26 cellular contexts compared by ENCODE assay signal in the genomic region with DNA sequence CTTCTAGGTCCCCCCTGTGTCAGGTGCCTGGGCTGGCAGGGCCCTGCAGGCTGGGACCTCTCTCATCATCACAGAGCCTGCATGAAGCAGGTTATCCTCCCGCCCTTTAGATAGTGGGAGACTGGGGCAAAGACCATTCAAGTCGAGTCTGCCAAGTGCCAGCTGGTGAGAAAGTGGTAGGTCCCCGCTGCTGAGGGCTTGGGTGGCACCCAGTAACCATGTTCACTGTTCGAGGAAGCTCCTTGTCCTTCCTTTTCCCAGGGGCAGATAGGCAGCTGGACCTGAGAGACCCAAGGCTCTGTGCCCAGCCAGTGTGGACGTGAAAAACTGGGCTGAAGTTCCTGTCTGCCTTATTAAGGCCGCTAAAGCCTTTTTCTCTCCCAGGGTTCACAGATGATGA.
A peak's percentile ranks its signal among the peaks of the same experiment; 100 is the strongest.
DNase-seq lines count a peak whose midpoint lies in the region; ATAC-seq, FAIRE-seq and TF ChIP-seq lines count a peak whose summit lies in the region.
"Had no signal": no experiment of that assay in that cellular context is flagged by ENCODE, and none has a peak within 500 bp of the region (broad histone marks: within the 10 kb centered on the region; RNA-seq: fewer than 3 reads in every experiment).

No MANE protein-coding gene starts in this region.

- POLR2A ChIA-PET in H1 (lab: Charles Lee; ENCODE audit: partially characterized antibody): no interaction called here

- no peak overlapping the region for H3K23ac ChIP-seq in H1 (ENCODE audit: insufficient read length)

- no peak for TF ChIP-seq RAD21 in H1 (IDR thresholded peaks at IDR 0.05 in 1 of 2, conservative IDR thresholded peaks at IDR 0.05 in 1 of 2; ENCODE audit: low read depth in 2 of 2, low read length in 2 of 2)

- WGBS in H1 (ENCODE audit: extremely low coverage in 1 of 2, insufficient coverage in 1 of 2, insufficient read length in 1 of 2, insufficient replicate concordance in 2 of 2, low coverage in 1 of 2, low lambda C conversion rate in 2 of 2, missing lambda C conversion rate in 1 of 2), 2 experiments: 99% methylated on average over 6 of the region's 6 CpGs; no CpG with 5 or more reads in 1 of the 2 experiments
- 81 to 94% (median 85%) methylated on average over 5 to 6 of the region's 6 CpGs for WGBS in spleen, 5 donors

- H4K20me1 ChIP-seq in Karpas-422 (ENCODE audit: insufficient read depth, low read depth, low read length): no peaks in the 10 kb centered on the region
- H4K20me1 ChIP-seq in H1 (replicated peaks in 1 of 2; ENCODE audit: control insufficient read depth in 1 of 2, insufficient read depth in 2 of 2, low read length in 2 of 2): no peaks in the 10 kb centered on the region

- H2AFZ ChIP-seq in Karpas-422 (ENCODE audit: low read length) (no peak overlapping the region), H1 (ENCODE audit: low read length) (no peak overlapping the region)

- no peak overlapping the region for H3K14ac ChIP-seq in H1 (ENCODE audit: insufficient read length)

- H3K27me3 ChIP-seq in Karpas-422 (ENCODE audit: low read length) (no peaks in the 10 kb centered on the region), H1 (replicated peaks in 1 of 4; ENCODE audit: control insufficient read depth in 3 of 4, extremely low read depth in 1 of 4, insufficient read depth in 3 of 4, low read length in 3 of 4) (0 out of 7 replicates have a peak, but pooled peaks cover 0 to 3% (median 1%) of the 10 kb centered on the region in 4 experiments), spleen (replicated peaks in 1 of 7) (peaks cover 0 to 21% (median 0%) of the 10 kb centered on the region in 7 donors)
- H3K27me3 ChIP-seq: BE2C had no signal

- no peak overlapping the region for H2BK20ac ChIP-seq in H1 (ENCODE audit: low read length)

- H3K36me3 ChIP-seq in Karpas-422 (ENCODE audit: insufficient read depth, low read length): no peaks in the 10 kb centered on the region
- no peaks in the 10 kb centered on the region for H3K36me3 ChIP-seq in H1 (ENCODE audit: control insufficient read depth in 2 of 4, insufficient read depth in 4 of 4, low read length in 3 of 4)
- H3K36me3 ChIP-seq in spleen: no peaks in the 10 kb centered on the region
- H3K36me3 ChIP-seq: BE2C, BLaER1 had no signal

- H3K79me2 ChIP-seq in Karpas-422 (ENCODE audit: low read length) (no peaks in the 10 kb centered on the region), H1 (ENCODE audit: control insufficient read depth in 1 of 2, insufficient read depth in 2 of 2, low read length in 2 of 2) (no peaks in the 10 kb centered on the region)

- DNase-seq in Karpas-422: no peak
- DNase-seq in H1 (ENCODE audit: low read depth in 1 of 2, low spot score in 2 of 2): no peak
- DNase-seq in posterior vena cava (ENCODE audit: low spot score): peak; percentile 37
- DNase-seq in spleen: peak; percentile 54
- DNase-seq in cerebellar cortex (ENCODE audit: low spot score): no peak
- no peak for DNase-seq in ureter (ENCODE audit: low spot score)
- DNase-seq: 8988T; ACHN; BE2C; C1 segment of cervical spinal cord; CD4-positive, alpha-beta memory T cell; CD4-positive, CD25-positive, alpha-beta regulatory T cell; CD8-positive, alpha-beta memory T cell; COR-L47; DMS 273 treated with DMSO at 0.1 percent for 48 hours; DMS153; DMS53; DMS79; DND-41; GF-D8 had no signal

- H3K4me2 ChIP-seq in Karpas-422 (ENCODE audit: low read depth, low read length, poor library complexity, severe bottlenecking) (peak overlapping the region; percentile 75), H1 (ENCODE audit: insufficient read depth in 1 of 2, low read depth in 2 of 2, low read length in 2 of 2) (no peak overlapping the region)

- H4K91ac ChIP-seq in H1 (replicated peaks; ENCODE audit: insufficient read length, low read length): no peak overlapping the region

- H3K27ac ChIP-seq in Karpas-422 (ENCODE audit: low read length): peak overlapping the region; percentile 99
- no peak overlapping the region for H3K27ac ChIP-seq in H1 (ENCODE audit: low read depth, low read length)
- H3K27ac ChIP-seq in spleen: no peak overlapping the region
- H3K27ac ChIP-seq: BLaER1 had no signal

- H3K79me1 ChIP-seq in H1 (ENCODE audit: low read depth, low read length): no peaks in the 10 kb centered on the region; the same call in 1 of the 2 replicates

- no peaks in the 10 kb centered on the region for H3K9me2 ChIP-seq in Karpas-422 (replicated peaks; ENCODE audit: insufficient read depth, low read length)

- H3K4me3 ChIP-seq in Karpas-422 (ENCODE audit: low read length): no peak overlapping the region
- no peak overlapping the region for H3K4me3 ChIP-seq in H1 (ENCODE audit: extremely low read depth in 1 of 4, insufficient read depth in 2 of 4, low read depth in 3 of 4, low read length in 4 of 4)
- H3K4me3 ChIP-seq in spleen: no peak overlapping the region
- H3K4me3 ChIP-seq: BLaER1 had no signal

- H2BK120ac ChIP-seq in H1 (replicated peaks; ENCODE audit: low read depth, low read length): no peak overlapping the region

- H3K9ac ChIP-seq in Karpas-422 (ENCODE audit: low read length) (peak overlapping the region; percentile 89), H1 (replicated peaks in 1 of 4; ENCODE audit: extremely low read depth in 1 of 4, low read depth in 3 of 4, low read length in 3 of 4) (no peak overlapping the region)
- H3K9ac ChIP-seq: BLaER1 had no signal

- no peak overlapping the region for H4K5ac ChIP-seq in H1 (ENCODE audit: insufficient read length, low read depth, low read length)

- no peak for TF ChIP-seq CTCF in H1 (IDR thresholded peaks at IDR 0.05; ENCODE audit: control extremely low read depth in 1 of 3, insufficient read depth in 1 of 3, low read depth in 1 of 3, low read length in 3 of 3)
- TF ChIP-seq CTCF in spleen (IDR thresholded peaks at IDR 0.05 in 8 of 11, conservative IDR thresholded peaks at IDR 0.05 in 3 of 11): no peak

- TF ChIP-seq POLR2A in H1 (IDR thresholded peaks at IDR 0.05; ENCODE audit: control extremely low read depth in 1 of 2, low read depth in 2 of 2, low read length in 2 of 2): no peak
- TF ChIP-seq POLR2A in spleen (IDR thresholded peaks at IDR 0.05): no peak

- ATAC-seq in GM19035 (IDR thresholded peaks at IDR 0.05; ENCODE audit: unreplicated experiment) (no peak), HG03175 (IDR thresholded peaks at IDR 0.05; ENCODE audit: unreplicated experiment) (no peak)

- no peak overlapping the region for H3K56ac ChIP-seq in H1 (replicated peaks; ENCODE audit: insufficient read length, low read depth, low read length)

- CTCF ChIA-PET in H1 (lab: Charles Lee; ENCODE audit: partially characterized antibody): no interaction called here

- intact Hi-C loops in posterior vena cava (cut with DNase I) (no loop called here), spleen (cut with DNase I; ENCODE audit: low total_unique reads) (no loop called here)

- peaks cover 86% of the 10 kb centered on the region for H3K4me1 ChIP-seq in Karpas-422 (ENCODE audit: low read length)
- H3K4me1 ChIP-seq in H1 (replicated peaks in 1 of 4; ENCODE audit: control insufficient read depth in 3 of 4, insufficient read depth in 4 of 4, low read length in 3 of 4): peaks cover 0 to 11% (median 2%) of the 10 kb centered on the region in 4 experiments; a peak in 1 of 7 replicates
- H3K4me1 ChIP-seq in spleen: peaks cover 0 to 27% (median 14%) of the 10 kb centered on the region in 6 donors
- H3K4me1 ChIP-seq: BE2C had no signal

- H2BK12ac ChIP-seq in H1 (ENCODE audit: low read depth, low read length): 0 out of 2 replicates have a peak overlapping the region, but pooled peaks have one; percentile 39

- no peak overlapping the region for H4K8ac ChIP-seq in H1 (ENCODE audit: extremely low read depth, insufficient read depth, low read length)

- no peak overlapping the region for H3K18ac ChIP-seq in H1 (ENCODE audit: extremely low read depth, low read length)

- TF ChIP-seq EP300 in H1 (IDR thresholded peaks at IDR 0.05; ENCODE audit: borderline replicate concordance in 1 of 2, low read depth in 2 of 2, low read length in 2 of 2): no peak

- H3K23me2 ChIP-seq in H1 (ENCODE audit: low read depth, low read length): peaks cover 3% of the 10 kb centered on the region; the same call in 1 of the 2 replicates

- FAIRE-seq in H1 (lab: Jason Lieb, UNC): no peak
- FAIRE-seq: A204.1, G401.6, GM12891 had no signal

- no peak overlapping the region for H2BK15ac ChIP-seq in H1 (ENCODE audit: low read length)

- peak overlapping the region; percentile 40; the same call in 1 of the 2 replicates for H2AK5ac ChIP-seq in H1 (ENCODE audit: low read depth, low read length)

- H3K9me3 ChIP-seq in Karpas-422 (ENCODE audit: low read length): no peaks in the 10 kb centered on the region
- no peaks in the 10 kb centered on the region for H3K9me3 ChIP-seq in H1 (ENCODE audit: insufficient read depth in 2 of 2, low read depth in 1 of 2, low read length in 1 of 2)
- H3K9me3 ChIP-seq in spleen: no peaks in the 10 kb centered on the region
- H3K9me3 ChIP-seq: BE2C, BLaER1 had no signal

- no peak overlapping the region for H3K4ac ChIP-seq in H1 (replicated peaks; ENCODE audit: insufficient read length, low read depth, low read length)

- H2BK5ac ChIP-seq in H1 (ENCODE audit: low read depth, low read length): no peak overlapping the region

TF ChIP-seq in H1, 55 proteins besides CTCF, POLR2A, EP300 and RAD21:
- TF ChIP-seq JUN (IDR thresholded peaks at IDR 0.05; ENCODE audit: low read depth, low read length) (no peak), TBP (IDR thresholded peaks at IDR 0.05; ENCODE audit: low read depth, low read length) (no peak), KDM1A (IDR thresholded peaks at IDR 0.05; ENCODE audit: borderline replicate concordance, low read length) (no peak)
TF ChIP-seq in H1: peak in this region for 0.

Comparison
In these comparisons a context has a peak if more than half of its experiments do, and no peak if none do; other contexts are left out.
1. DNase-seq: peak in posterior vena cava (single experiment) and spleen (single experiment); none in Karpas-422 (single experiment), H1 (0 of 2), cerebellar cortex (single experiment) and ureter (single experiment).